In the genomic region with DNA sequence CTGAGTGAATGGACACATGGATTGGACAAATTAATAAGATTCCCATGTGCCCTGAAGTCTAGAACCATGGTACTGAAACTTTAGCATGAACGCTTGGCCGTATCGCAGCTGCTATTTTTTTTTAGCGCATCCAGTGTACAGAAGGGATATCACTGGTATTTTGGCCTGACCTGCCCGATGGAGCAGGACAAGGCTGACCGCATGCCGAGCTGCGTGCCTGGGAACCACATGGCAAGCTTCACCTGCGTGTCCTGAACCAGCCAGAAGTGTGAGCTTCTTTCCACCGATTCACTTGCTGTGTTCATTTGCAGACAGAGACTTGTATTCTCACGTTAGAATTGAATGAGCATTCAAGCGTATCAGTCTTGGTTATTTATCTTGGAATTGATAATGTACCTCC, we compare ENCODE assay signal across 24 cellular contexts.
"Had no signal": no experiment of that assay in that cellular context is flagged by ENCODE, and none has a peak within 500 bp of the region (broad histone marks: within the 10 kb centered on the region; RNA-seq: fewer than 3 reads in every experiment).

No MANE protein-coding gene starts in this region.

- DNase-seq: activated CD4-positive, alpha-beta memory T cell treated with anti-CD3 and anti-CD28 coated beads, Interleukin-2, amount 10 ng/mL, durations not matched to agents 7 days and 5 days; activated CD4-positive, alpha-beta T cell treated with anti-CD3 and anti-CD28 coated beads for 1 hour; activated CD4-positive, alpha-beta T cell treated with anti-CD3 and anti-CD28 coated beads for 4 hours; activated CD4-positive, alpha-beta T cell treated with anti-CD3 and anti-CD28 coated beads, Interleukin-2, amount 10 ng/mL, durations not matched to agents 7 days and 5 days; activated CD4-positive, alpha-beta T cell treated with anti-CD3 and anti-CD28 coated beads, Interleukin-2, amount 50 U/mL, for 4 hours; activated CD8-positive, alpha-beta memory T cell treated with anti-CD3 and anti-CD28 coated beads for 24 hours; activated effector memory CD4-positive, alpha-beta T cell treated with Interleukin-2 at 50 U/mL for 16 hours; activated gamma-delta T cell treated with Interleukin-2 at 50 U/mL for 16 hours; activated naive CD4-positive, alpha-beta T cell treated with anti-CD3 and anti-CD28 coated beads, Interleukin-2, amount 50 U/mL, for 16 hours; activated naive CD4-positive, alpha-beta T cell treated with Interleukin-2 at 50 U/mL for 16 hours; activated T-cell treated with anti-CD3 and anti-CD28 coated beads, Interleukin-2, amount 50 U/mL, for 4 hours; adrenal gland; amygdala; body of pancreas; caudate nucleus; effector memory CD4-positive, alpha-beta T cell; endodermal cell; foreskin fibroblast; head of caudate nucleus; T-helper 2 cell had no signal

- H3K4me3 ChIP-seq: adrenal gland, body of pancreas had no signal

- ATAC-seq: activated T-cell treated with anti-CD3 and anti-CD28 coated beads, Interleukin-2, amount 50 U/mL, for 4 hours; activated T-helper 17 cell treated with anti-CD3 and anti-CD28 coated beads, Interleukin-2, amount 50 U/mL, for 72 hours; body of pancreas; esophagus mucosa; WTC11 had no signal

- H3K9me3 ChIP-seq: adrenal gland, body of pancreas had no signal

- H3K27ac Mint-ChIP-seq: activated CD4-positive, alpha-beta memory T cell treated with anti-CD3 and anti-CD28 coated beads, Interleukin-2, amount 10 ng/mL, durations not matched to agents 7 days and 5 days; activated CD4-positive, alpha-beta T cell treated with anti-CD3 and anti-CD28 coated beads, Interleukin-2, amount 10 ng/mL, durations not matched to agents 7 days and 5 days; activated naive CD8-positive, alpha-beta T cell; activated T-helper 17 cell treated with anti-CD3 and anti-CD28 coated beads, Interleukin-2, amount 50 U/mL, for 72 hours; endodermal cell; WTC11 had no signal

- H3K27me3 ChIP-seq: adrenal gland, body of pancreas had no signal

- H3K36me3 Mint-ChIP-seq: activated naive CD8-positive, alpha-beta T cell; WTC11 had no signal

- H3K9me3 Mint-ChIP-seq: activated T-cell treated with anti-CD3 and anti-CD28 coated beads, Interleukin-2, amount 50 U/mL, for 4 hours; activated T-helper 17 cell treated with anti-CD3 and anti-CD28 coated beads, Interleukin-2, amount 50 U/mL, for 72 hours; endodermal cell had no signal

- H3K4me1 ChIP-seq: adrenal gland, body of pancreas had no signal

- H3K27ac ChIP-seq: adrenal gland, body of pancreas had no signal

- H3K27me3 Mint-ChIP-seq: activated CD4-positive, alpha-beta memory T cell treated with anti-CD3 and anti-CD28 coated beads, Interleukin-2, amount 10 ng/mL, durations not matched to agents 7 days and 5 days; activated CD4-positive, alpha-beta T cell treated with anti-CD3 and anti-CD28 coated beads, Interleukin-2, amount 10 ng/mL, durations not matched to agents 7 days and 5 days; activated naive CD8-positive, alpha-beta T cell; activated T-helper 17 cell treated with anti-CD3 and anti-CD28 coated beads, Interleukin-2, amount 50 U/mL, for 72 hours had no signal

- H3K4me3 Mint-ChIP-seq: activated CD4-positive, alpha-beta memory T cell treated with anti-CD3 and anti-CD28 coated beads, Interleukin-2, amount 10 ng/mL, durations not matched to agents 7 days and 5 days; activated CD4-positive, alpha-beta T cell treated with anti-CD3 and anti-CD28 coated beads, Interleukin-2, amount 10 ng/mL, durations not matched to agents 7 days and 5 days; activated naive CD8-positive, alpha-beta T cell; activated T-cell treated with anti-CD3 and anti-CD28 coated beads, Interleukin-2, amount 50 U/mL, for 4 hours; activated T-helper 17 cell treated with anti-CD3 and anti-CD28 coated beads, Interleukin-2, amount 50 U/mL, for 72 hours; endodermal cell; WTC11 had no signal

- H3K4me1 Mint-ChIP-seq: activated CD4-positive, alpha-beta memory T cell treated with anti-CD3 and anti-CD28 coated beads, Interleukin-2, amount 10 ng/mL, durations not matched to agents 7 days and 5 days; activated CD4-positive, alpha-beta T cell treated with anti-CD3 and anti-CD28 coated beads, Interleukin-2, amount 10 ng/mL, durations not matched to agents 7 days and 5 days; activated T-helper 17 cell treated with anti-CD3 and anti-CD28 coated beads, Interleukin-2, amount 50 U/mL, for 72 hours had no signal

- H3K36me3 ChIP-seq: adrenal gland had no signal
